Comparison of ENCODE assay signal across 1 cellular context in genomic region chr12:109252799-109253198, GRCh38.
TF ChIP-seq lines count a peak whose summit lies in the region.

No MANE protein-coding gene starts in this region.

TF ChIP-seq in K562, 482 proteins besides CTCF, POLR2A, EP300 and RAD21 (continued from another document):
- TF ChIP-seq REST (CRISPR knock-in tag; IDR thresholded peaks at IDR 0.05; ENCODE audit: low read depth) (no peak), MCM7 (IDR thresholded peaks at IDR 0.05) (no peak), ZNF212 (CRISPR knock-in tag; IDR thresholded peaks at IDR 0.05) (no peak), ZMIZ1 (IDR thresholded peaks at IDR 0.05; ENCODE audit: low read depth in 2 of 2, low read length in 2 of 2) (no peak), FUS (optimal IDR thresholded peaks at IDR 0.05; ENCODE audit: low read depth, low read length) (no peak), ZBTB8A (IDR thresholded peaks at IDR 0.05; ENCODE audit: partially characterized antibody) (no peak), ZNF655 (CRISPR knock-in tag; IDR thresholded peaks at IDR 0.05) (no peak), BACH1 (tag; IDR thresholded peaks at IDR 0.05) (no peak), ZNF263 (CRISPR knock-in tag; IDR thresholded peaks at IDR 0.05; ENCODE audit: borderline replicate concordance) (no peak), PTRF (tag; IDR thresholded peaks at IDR 0.05) (no peak), SNRNP70 (optimal IDR thresholded peaks at IDR 0.05; ENCODE audit: low read depth, low read length) (no peak), SP1 (CRISPR knock-in tag; IDR thresholded peaks at IDR 0.05) (no peak), ZNF197 (CRISPR knock-in tag; IDR thresholded peaks at IDR 0.05; ENCODE audit: low read depth) (no peak), ZNF449 (CRISPR knock-in tag; IDR thresholded peaks at IDR 0.05) (no peak), TCF7L2 (IDR thresholded peaks at IDR 0.05; ENCODE audit: low read depth, low read length) (no peak), ZNF511 (CRISPR knock-in tag; IDR thresholded peaks at IDR 0.05) (no peak)
